In genomic region chr5:176542596-176543427, GRCh38 we compare ENCODE assay signal across 9 cellular contexts. TPM values are rescaled to one million over a fixed set of nuclear protein-coding genes. Genes with fewer than 3 reads are reported as not detected.
DNase-seq lines count a peak whose midpoint lies in the region; ATAC-seq, FAIRE-seq and TF ChIP-seq lines count a peak whose summit lies in the region.
"Had no signal": no experiment of that assay in that cellular context is flagged by ENCODE, and none has a peak within 500 bp of the region (broad histone marks: within the 10 kb centered on the region; RNA-seq: fewer than 3 reads in every experiment).

No MANE protein-coding gene starts in this region.

- H3K4me3 ChIP-seq in GM12878 (peak overlapping the region; percentile 88), keratinocyte (ENCODE audit: control insufficient read depth in 2 of 3, extremely low read depth in 1 of 3, insufficient read depth in 2 of 3, low read depth in 1 of 3, low read length in 3 of 3) (peak overlapping the region; percentile 62 to 90 (median 83))

- H3K4me2 ChIP-seq in GM12878 (ENCODE audit: control insufficient read depth, insufficient read depth) = peak overlapping the region; percentile 98
- H3K4me2 ChIP-seq in keratinocyte (ENCODE audit: control insufficient read depth, extremely low read depth, insufficient read depth, low read depth, low read length) = peak overlapping the region; percentile 97

- H3K27me3 Mint-ChIP-seq in HFFc6 (ENCODE audit: insufficient read depth) = peaks cover 9% of the 10 kb centered on the region
- no peaks in the 10 kb centered on the region for H3K27me3 Mint-ChIP-seq in stimulated activated naive CD8-positive, alpha-beta T cell treated with anti-CD3 and anti-CD28 coated beads, Interleukin-15, amount 100 ng/mL, for 72 hours

- DNase-seq in stimulated activated CD4-positive, alpha-beta T cell treated with anti-CD3 and anti-CD28 coated beads, Interleukin-15, amount 100 ng/mL, for 24 hours = peak; percentile 46
- DNase-seq in stimulated activated CD4-positive, alpha-beta T cell treated with anti-CD3 and anti-CD28 coated beads, Interleukin-4, amount 100 ng/mL, for 24 hours = no peak
- no peak for DNase-seq in HFFc6
- peak; percentile 7 for DNase-seq in NCI-H2196 treated with DMSO at 0.1 percent for 48 hours (lab: John Stamatoyannopoulos, UW; ENCODE audit: unreplicated experiment)
- no peak for DNase-seq in GM12878 (ENCODE audit: low read depth, low spot score)
- DNase-seq in keratinocyte (ENCODE audit: low read depth, low spot score) = no peak
- DNase-seq in stimulated activated naive CD8-positive, alpha-beta T cell treated with anti-CD3 and anti-CD28 coated beads, Interleukin-15, amount 100 ng/mL, for 72 hours = peak; percentile 58 to 64
- no peak for DNase-seq in GM12892 (ENCODE audit: insufficient read length)

- no peaks in the 10 kb centered on the region for H3K36me3 Mint-ChIP-seq in HFFc6 (ENCODE audit: low read depth)

- H3K27ac Mint-ChIP-seq in HFFc6 = no peak overlapping the region
- H3K27ac Mint-ChIP-seq in stimulated activated naive CD8-positive, alpha-beta T cell treated with anti-CD3 and anti-CD28 coated beads, Interleukin-15, amount 100 ng/mL, for 72 hours = peak overlapping the region; percentile 81 to 93

- TF ChIP-seq CTCF in HFFc6 (IDR thresholded peaks at IDR 0.05) = peak; percentile 17; the same call in 1 of the 2 replicates
- TF ChIP-seq CTCF in GM12878 (IDR thresholded peaks at IDR 0.05 in 2 of 3, conservative IDR thresholded peaks at IDR 0.05 in 1 of 3; ENCODE audit: control insufficient read depth in 2 of 3, extremely low read depth in 1 of 3, insufficient read depth in 1 of 3, low read depth in 3 of 3, low read length in 3 of 3) = peak in 2 of 3 experiments; percentile 22 to 48; a peak in 3 of 6 replicates
- no peak for TF ChIP-seq CTCF in keratinocyte (optimal IDR thresholded peaks at IDR 0.05 in 1 of 3, IDR thresholded peaks at IDR 0.05 in 1 of 3, conservative IDR thresholded peaks at IDR 0.05 in 1 of 3; ENCODE audit: extremely low read depth in 1 of 3, insufficient read depth in 2 of 3, low read length in 3 of 3)

- peak overlapping the region; percentile 57 for H3K9ac ChIP-seq in GM12878 (ENCODE audit: control insufficient read depth, insufficient read depth, low read length)
- peak overlapping the region; percentile 87 for H3K9ac ChIP-seq in keratinocyte (ENCODE audit: control insufficient read depth, extremely low read depth, insufficient read depth, low read length)

- POLR2A ChIA-PET in GM12878 (lab: Charles Lee) = interaction anchor here (0.6 to 1.5 kb wide), 5 partner anchors 8 to 758 kb away, joined by 3 to 9 read pairs (median 5); no protein-coding TSS in a partner anchor

- TF ChIP-seq POLR2A in GM12878 (IDR thresholded peaks at IDR 0.05; ENCODE audit: low read depth, low read length) (peak; percentile 40; the same call in 1 of the 2 replicates), GM12892 (IDR thresholded peaks at IDR 0.05; ENCODE audit: low read depth, low read length) (no peak)

- H3K27ac ChIP-seq in GM12878 (ENCODE audit: control insufficient read depth, insufficient read depth) (peak overlapping the region; percentile 30), keratinocyte (ENCODE audit: control insufficient read depth, insufficient read depth, low read length) (peak overlapping the region; percentile 89)

- ATAC-seq in GM12878 = peak; percentile 44
- peak; percentile 57 for ATAC-seq in stimulated activated naive CD8-positive, alpha-beta T cell treated with anti-CD3 and anti-CD28 coated beads, Interleukin-15, amount 100 ng/mL, for 72 hours

- WGBS in GM12878 (ENCODE audit: insufficient coverage, insufficient replicate concordance, low lambda C conversion rate, missing lambda C conversion rate) = 1% methylated on average over 86 of the region's 110 CpGs

- H3K36me3 ChIP-seq in GM12878 (ENCODE audit: control insufficient read depth in 2 of 2, insufficient read depth in 2 of 2, low read length in 1 of 2) (no peaks in the 10 kb centered on the region), keratinocyte (ENCODE audit: control insufficient read depth in 2 of 2, extremely low read depth in 1 of 2, insufficient read depth in 2 of 2, low read length in 2 of 2) (no peaks in the 10 kb centered on the region)

- no peaks in the 10 kb centered on the region for H3K9me3 ChIP-seq in GM12878 (replicated peaks; ENCODE audit: control insufficient read depth, insufficient read depth, low read length)
- H3K9me3 ChIP-seq in keratinocyte (ENCODE audit: control insufficient read depth, low read depth, low read length) = no peaks in the 10 kb centered on the region

- peak; percentile 37; the same call in 1 of the 2 replicates for TF ChIP-seq RAD21 in GM12878 (IDR thresholded peaks at IDR 0.05; ENCODE audit: insufficient read depth, low read depth, low read length)

- no TSS peak for BruUV-seq in GM12878 (replicated peaks; lab: Mats Ljungman, UMichigan)

- FAIRE-seq in GM12878 (lab: Jason Lieb, UNC) (no peak), keratinocyte (lab: Jason Lieb, UNC) (no peak), GM12892 (lab: Jason Lieb, UNC) (no peak)

- 0 out of 2 replicates have a peak, but pooled peaks cover 1% of the 10 kb centered on the region for H3K79me2 ChIP-seq in GM12878 (ENCODE audit: control insufficient read depth, insufficient read depth, low read length)
- peaks cover 1% of the 10 kb centered on the region for H3K79me2 ChIP-seq in keratinocyte (ENCODE audit: control insufficient read depth, insufficient read depth, low read length)

- dilution Hi-C loops in keratinocyte (cut with MboI; ENCODE audit: extremely low pct_ligation_motif_present, low sequenced_read_pairs) = no loop called here

- intact Hi-C loops in GM12878 (cut with micrococcal nuclease; ENCODE audit: unreplicated experiment) = no loop called here

- H3K9me3 Mint-ChIP-seq in HFFc6 = no peaks in the 10 kb centered on the region
- no peaks in the 10 kb centered on the region for H3K9me3 Mint-ChIP-seq in stimulated activated naive CD8-positive, alpha-beta T cell treated with anti-CD3 and anti-CD28 coated beads, Interleukin-15, amount 100 ng/mL, for 72 hours

- peak overlapping the region; percentile 98 for H2AFZ ChIP-seq in GM12878 (ENCODE audit: control insufficient read depth, low read depth, low read length)
- peak overlapping the region; percentile 27 for H2AFZ ChIP-seq in keratinocyte (ENCODE audit: control insufficient read depth, low read length)

- H3K4me3 Mint-ChIP-seq in HFFc6 = peak overlapping the region; percentile 57
- peak overlapping the region; percentile 90 to 96 for H3K4me3 Mint-ChIP-seq in stimulated activated naive CD8-positive, alpha-beta T cell treated with anti-CD3 and anti-CD28 coated beads, Interleukin-15, amount 100 ng/mL, for 72 hours

- H3K4me1 ChIP-seq in GM12878 (ENCODE audit: control insufficient read depth, insufficient read depth, low read length) (peaks cover 17% of the 10 kb centered on the region), keratinocyte (ENCODE audit: control insufficient read depth, extremely low read depth, insufficient read depth, low read length) (peaks cover 50% of the 10 kb centered on the region)

- CTCF ChIA-PET in GM12878 (lab: Yijun Ruan, JAX) = interaction anchor here (0.6 to 2.7 kb wide), 11 partner anchors 8 to 1599 kb away, joined by 3 to 18 read pairs (median 3); partner anchors contain the start of genes CLTB, KIAA1191 and SNCB

- TF ChIP-seq EP300 in GM12878 (IDR thresholded peaks at IDR 0.05; ENCODE audit: borderline replicate concordance in 1 of 2, control insufficient read depth in 1 of 2, low read depth in 2 of 2, low read length in 2 of 2) = no peak

- peaks cover 21% of the 10 kb centered on the region for H3K4me1 Mint-ChIP-seq in HFFc6 (ENCODE audit: low read depth)
- peaks cover 84% of the 10 kb centered on the region for H3K4me1 Mint-ChIP-seq in stimulated activated naive CD8-positive, alpha-beta T cell treated with anti-CD3 and anti-CD28 coated beads, Interleukin-15, amount 100 ng/mL, for 72 hours

- no peaks in the 10 kb centered on the region for H3K27me3 ChIP-seq in GM12878 (replicated peaks in 1 of 2; ENCODE audit: control insufficient read depth in 2 of 2, insufficient read depth in 2 of 2, low read length in 1 of 2)
- H3K27me3 ChIP-seq in keratinocyte (ENCODE audit: control insufficient read depth, extremely low read depth, insufficient read depth, low read length) = no peaks in the 10 kb centered on the region

- SMC1A ChIA-PET in GM12878 (lab: Charles Lee; ENCODE audit: uncharacterized antibody, unreplicated experiment) = interaction anchor here (1.0 to 2.0 kb wide), 4 partner anchors 9 to 126 kb away, joined by 3 to 9 read pairs (median 6); partner anchors contain the start of gene CLTB

- RAD21 ChIA-PET in GM12878 (lab: Charles Lee; ENCODE audit: unreplicated experiment) = interaction anchor here (0.6 to 2.4 kb wide), 7 partner anchors 8 to 308 kb away, joined by 3 to 17 read pairs (median 3); partner anchors contain the start of genes CLTB and FAF2

- in situ Hi-C loops in GM12878 (cut with MboI) = no loop called here

- H3K9me1 ChIP-seq in keratinocyte (ENCODE audit: control insufficient read depth, extremely low read depth, insufficient read depth, low read length) = no peaks in the 10 kb centered on the region

- H4K20me1 ChIP-seq in GM12878 (ENCODE audit: control insufficient read depth, insufficient read depth) = no peaks in the 10 kb centered on the region
- H4K20me1 ChIP-seq in keratinocyte (ENCODE audit: control insufficient read depth, extremely low read depth, insufficient read depth, low read length) = no peaks in the 10 kb centered on the region

RNA-seq across cellular contexts. Expression of gene RNF44, which starts 5.6 kb away (rescaled TPM):
- 10 to 100 TPM; 10.6 to 13.4 (median 11.3) TPM for total RNA-seq in HFFc6 (2021; fragmentation: NEBNext Ultra II Directional; extraction: Animal tissue kit (Norgen Biotek cat#: 25700))
- total RNA-seq in GM12878 (2013; cell fraction: nucleolus; rRNA removed) = 66.8 and 80.6 TPM in 2 replicates
- total RNA-seq in GM12878 (2014; rRNA removed) (8.8 and 9.4 TPM in 2 replicates), GM12878 (2014; rRNA removed; fragmentation: Illumina TruSeq; extraction: Trizol) (5.7 and 5.8 TPM in 2 replicates), GM12878 (2021) (46.5 and 51.9 TPM in 2 replicates)
- 8.0 TPM for polyA plus RNA-seq in GM12878 (2011; ENCODE audit: low read depth)
- polyA plus RNA-seq in GM12878 (2011; rRNA removed) (5.1 and 8.8 TPM in 2 replicates), GM12878 (2014; fragmentation: Illumina TruSeq; extraction: Trizol) (5.2 and 10.4 TPM in 2 replicates), GM12878 (2014; fragmentation: Nextera tagmentation; extraction: Ambion mirVana) (1 to 10 TPM; 1.7 to 3.5 TPM), GM12878 (2014; rRNA removed) (31.9 and 35.0 TPM in 2 replicates), GM12878 (2016; fragmentation: Nextera tagmentation; extraction: Ambion mirVana) (1 to 10 TPM; 6.4 to 7.1 TPM), keratinocyte (5.3 to 9.9 TPM (median 6.4 TPM) in 3 replicates)
- polyA plus RNA-seq in GM12878 (2011; cell fraction: cytosol; rRNA removed) = 8.6 and 12.4 TPM in 2 replicates
- 145 and 166 TPM in 2 replicates for polyA plus RNA-seq in GM12878 (2011; cell fraction: nucleus; rRNA removed)
- polyA plus RNA-seq in GM12878 (2012) = 30.9 and 39.8 TPM in 2 replicates
- 3.8 and 8.8 TPM in 2 replicates for polyA minus RNA-seq in GM12878 (2011; rRNA and poly(A)+ RNA removed)
- polyA minus RNA-seq in GM12878 (2011; cell fraction: cytosol; rRNA and poly(A)+ RNA removed) = 8.7 and 10.7 TPM in 2 replicates
- polyA minus RNA-seq in GM12878 (2011; cell fraction: nucleus; rRNA and poly(A)+ RNA removed) = 34.7 and 54.1 TPM in 2 replicates
- polyA plus RNA-seq in keratinocyte (2011; ENCODE audit: low read depth) = 7.6 TPM
- 5.5 and 10.2 TPM in 2 replicates for polyA plus RNA-seq in keratinocyte (2011; cell fraction: cytosol; rRNA removed)
- 35.9 and 49.7 TPM in 2 replicates for polyA plus RNA-seq in keratinocyte (2011; cell fraction: nucleus; rRNA removed)
- 18.2 and 30.0 TPM in 2 replicates for polyA plus RNA-seq in keratinocyte (2012; ENCODE audit: low replicate concordance)
- polyA minus RNA-seq in keratinocyte = 5.0 to 16.2 TPM (median 7.2 TPM) in 3 replicates
- 28.8 TPM for polyA minus RNA-seq in keratinocyte (2011; cell fraction: cytosol; rRNA and poly(A)+ RNA removed)
- 15.8 and 17.5 TPM in 2 replicates for polyA minus RNA-seq in keratinocyte (2011; cell fraction: nucleus; rRNA and poly(A)+ RNA removed)
- 13.1 TPM for polyA plus RNA-seq in GM12892 (2012; ENCODE audit: missing spikeins)

RNA-seq across cellular contexts. Expression of gene CDHR2, which starts 6.3 kb away (rescaled TPM):
- total RNA-seq in HFFc6 (2021; fragmentation: NEBNext Ultra II Directional; extraction: Animal tissue kit (Norgen Biotek cat#: 25700)) = not detected
- 0.15 TPM in 1 of 2 replicates, not detected in the other for total RNA-seq in GM12878 (2013; cell fraction: nucleolus; rRNA removed)
- total RNA-seq in GM12878 (2014; rRNA removed) = 0.06 TPM in 1 of 2 replicates, not detected in the other
- 0.04 TPM in 1 of 2 replicates, not detected in the other for total RNA-seq in GM12878 (2014; rRNA removed; fragmentation: Illumina TruSeq; extraction: Trizol)
- 0.21 and 0.46 TPM in 2 replicates for total RNA-seq in GM12878 (2021)
- polyA plus RNA-seq in GM12878 (2011; ENCODE audit: low read depth) = not detected
- 0.03 and 0.10 TPM in 2 replicates for polyA plus RNA-seq in GM12878 (2011; rRNA removed)
- 0.01 and 0.02 TPM in 2 replicates for polyA plus RNA-seq in GM12878 (2011; cell fraction: cytosol; rRNA removed)
- 0.06 and 0.40 TPM in 2 replicates for polyA plus RNA-seq in GM12878 (2011; cell fraction: nucleus; rRNA removed)
- polyA plus RNA-seq in GM12878 (2012) = 0.15 TPM in 1 of 2 replicates, not detected in the other
- polyA plus RNA-seq in GM12878 (2014; fragmentation: Illumina TruSeq; extraction: Trizol) = not detected in 2 replicates
- polyA plus RNA-seq in GM12878 (2014; fragmentation: Nextera tagmentation; extraction: Ambion mirVana) = not detected
- not detected in 2 replicates for polyA plus RNA-seq in GM12878 (2014; rRNA removed)
- polyA plus RNA-seq in GM12878 (2016; fragmentation: Nextera tagmentation; extraction: Ambion mirVana) = under 1 TPM in 1 of 2 experiments, not detected in 1; 0.19 TPM
- not detected in 2 replicates for polyA minus RNA-seq in GM12878 (2011; rRNA and poly(A)+ RNA removed)
- 0.94 TPM in 1 of 2 replicates, not detected in the other for polyA minus RNA-seq in GM12878 (2011; cell fraction: cytosol; rRNA and poly(A)+ RNA removed)
- 0.12 TPM in 1 of 2 replicates, not detected in the other for polyA minus RNA-seq in GM12878 (2011; cell fraction: nucleus; rRNA and poly(A)+ RNA removed)
- polyA plus RNA-seq in keratinocyte = 0.01 TPM in 2 of 3 replicates, not detected in the other
- not detected for polyA plus RNA-seq in keratinocyte (2011; ENCODE audit: low read depth)
- polyA plus RNA-seq in keratinocyte (2011; cell fraction: cytosol; rRNA removed) = not detected in 2 replicates
- polyA plus RNA-seq in keratinocyte (2011; cell fraction: nucleus; rRNA removed) = 0.03 TPM in 1 of 2 replicates, not detected in the other
- polyA plus RNA-seq in keratinocyte (2012; ENCODE audit: low replicate concordance) = 0.24 TPM in 1 of 2 replicates, not detected in the other
- polyA minus RNA-seq in keratinocyte = 0.07 TPM in 1 of 3 replicates, not detected in the others
- not detected for polyA minus RNA-seq in keratinocyte (2011; cell fraction: cytosol; rRNA and poly(A)+ RNA removed)
- not detected in 2 replicates for polyA minus RNA-seq in keratinocyte (2011; cell fraction: nucleus; rRNA and poly(A)+ RNA removed)
- polyA plus RNA-seq in GM12892 (2012; ENCODE audit: missing spikeins) = not detected
- total RNA-seq: pulmonary artery endothelial cell had no signal

Comparison
In these comparisons a context has a peak if more than half of its experiments do, and no peak if none do; other contexts are left out.
1. DNase-seq: peak in stimulated activated CD4-positive, alpha-beta T cell treated with anti-CD3 and anti-CD28 coated beads, Interleukin-15, amount 100 ng/mL, for 24 hours (single experiment), NCI-H2196 treated with DMSO at 0.1 percent for 48 hours (single experiment) and stimulated activated naive CD8-positive, alpha-beta T cell treated with anti-CD3 and anti-CD28 coated beads, Interleukin-15, amount 100 ng/mL, for 72 hours (2 of 2); none in stimulated activated CD4-positive, alpha-beta T cell treated with anti-CD3 and anti-CD28 coated beads, Interleukin-4, amount 100 ng/mL, for 24 hours (single experiment), HFFc6 (single experiment), GM12878 (single experiment), keratinocyte (single experiment) and GM12892 (single experiment).
2. CTCF ChIP-seq: peak in HFFc6 (single experiment) and GM12878 (2 of 3); none in keratinocyte (0 of 3).